In genomic region chr20:23528867-23529431, GRCh38 we compare ENCODE assay signal across 28 cellular contexts. TPM values are rescaled to one million over a fixed set of nuclear protein-coding genes. Genes with fewer than 3 reads are reported as not detected.
DNase-seq lines count a peak whose midpoint lies in the region; ATAC-seq, FAIRE-seq and TF ChIP-seq lines count a peak whose summit lies in the region.
"Had no signal": no experiment of that assay in that cellular context is flagged by ENCODE, and none has a peak within 500 bp of the region (broad histone marks: within the 10 kb centered on the region; RNA-seq: fewer than 3 reads in every experiment).

No MANE protein-coding gene starts in this region.

- no peak overlapping the region for H3K4me3 ChIP-seq in epithelial cell of esophagus (ENCODE audit: low read length)
- H3K4me3 ChIP-seq: A549, ascending aorta, ovary, Peyer's patch, SJSA1, tibial artery had no signal

- intact Hi-C loops in posterior vena cava (cut with DNase I) = no loop called here

- ATAC-seq in activated naive CD8-positive, alpha-beta T cell treated with anti-CD3 and anti-CD28 coated beads, Interleukin-2, amount 50 U/mL, for 24 hours = no peak
- ATAC-seq in HG02798 (IDR thresholded peaks at IDR 0.05; ENCODE audit: poor library complexity, unreplicated experiment) = no peak
- ATAC-seq: A549, left cardiac atrium had no signal

- peak overlapping the region; percentile 11 for H3K27ac Mint-ChIP-seq in activated naive CD8-positive, alpha-beta T cell treated with anti-CD3 and anti-CD28 coated beads, Interleukin-2, amount 50 U/mL, for 24 hours
- H3K27ac Mint-ChIP-seq in activated naive CD8-positive, alpha-beta T cell treated with anti-CD3 and anti-CD28 coated beads for 36 hours = no peak overlapping the region
- H3K27ac Mint-ChIP-seq: activated CD4-positive, alpha-beta memory T cell treated with anti-CD3 and anti-CD28 coated beads for 36 hours; activated naive CD8-positive, alpha-beta T cell; CD4-positive, alpha-beta memory T cell; nephron progenitor cell had no signal

- peaks cover 17% of the 10 kb centered on the region for H3K4me1 Mint-ChIP-seq in activated naive CD8-positive, alpha-beta T cell treated with anti-CD3 and anti-CD28 coated beads, Interleukin-2, amount 50 U/mL, for 24 hours
- H3K4me1 Mint-ChIP-seq in activated naive CD8-positive, alpha-beta T cell treated with anti-CD3 and anti-CD28 coated beads for 36 hours = no peaks in the 10 kb centered on the region
- H3K4me1 Mint-ChIP-seq: CD4-positive, alpha-beta memory T cell had no signal

- no peak for TF ChIP-seq CTCF in epithelial cell of esophagus (IDR thresholded peaks at IDR 0.05; ENCODE audit: insufficient read depth, low read depth, low read length, missing control alignments)

- peaks cover 9% of the 10 kb centered on the region for H3K27me3 Mint-ChIP-seq in activated naive CD8-positive, alpha-beta T cell treated with anti-CD3 and anti-CD28 coated beads, Interleukin-2, amount 50 U/mL, for 24 hours
- peaks cover 1% of the 10 kb centered on the region for H3K27me3 Mint-ChIP-seq in activated naive CD8-positive, alpha-beta T cell treated with anti-CD3 and anti-CD28 coated beads for 36 hours

- FAIRE-seq in RCC 7860 (lab: Jason Lieb, UNC) = no peak
- FAIRE-seq: endometrium had no signal

- no peak overlapping the region for H3K4me3 Mint-ChIP-seq in activated naive CD8-positive, alpha-beta T cell treated with anti-CD3 and anti-CD28 coated beads, Interleukin-2, amount 50 U/mL, for 24 hours
- H3K4me3 Mint-ChIP-seq in activated naive CD8-positive, alpha-beta T cell treated with anti-CD3 and anti-CD28 coated beads for 36 hours = no peak overlapping the region
- H3K4me3 Mint-ChIP-seq: activated CD4-positive, alpha-beta memory T cell treated with anti-CD3 and anti-CD28 coated beads for 36 hours; activated naive CD8-positive, alpha-beta T cell; CD4-positive, alpha-beta memory T cell; nephron progenitor cell had no signal

- H3K36me3 Mint-ChIP-seq in activated naive CD8-positive, alpha-beta T cell treated with anti-CD3 and anti-CD28 coated beads, Interleukin-2, amount 50 U/mL, for 24 hours (ENCODE audit: low read depth) = peaks cover 7% of the 10 kb centered on the region
- H3K36me3 Mint-ChIP-seq in activated naive CD8-positive, alpha-beta T cell treated with anti-CD3 and anti-CD28 coated beads for 36 hours = no peaks in the 10 kb centered on the region
- H3K36me3 Mint-ChIP-seq: CD4-positive, alpha-beta memory T cell had no signal

- peaks cover 30% of the 10 kb centered on the region for H3K9me3 Mint-ChIP-seq in activated naive CD8-positive, alpha-beta T cell treated with anti-CD3 and anti-CD28 coated beads, Interleukin-2, amount 50 U/mL, for 24 hours
- H3K9me3 Mint-ChIP-seq in activated naive CD8-positive, alpha-beta T cell treated with anti-CD3 and anti-CD28 coated beads for 36 hours = peaks cover 21% of the 10 kb centered on the region

- DNase-seq in activated naive CD8-positive, alpha-beta T cell treated with anti-CD3 and anti-CD28 coated beads, Interleukin-2, amount 50 U/mL, for 24 hours = no peak
- no peak for DNase-seq in activated naive CD8-positive, alpha-beta T cell treated with anti-CD3 and anti-CD28 coated beads for 36 hours
- peak; percentile 8 for DNase-seq in RCC 7860 (ENCODE audit: low spot score)
- peak; percentile 75 for DNase-seq in epithelial cell of esophagus (ENCODE audit: low read depth)
- DNase-seq in posterior vena cava (ENCODE audit: low spot score) = peak; percentile 18
- DNase-seq in NCI-H1092 (lab: John Stamatoyannopoulos, UW) = no peak
- no peak for DNase-seq in DMS114 treated with DMSO at 0.1 percent for 48 hours (lab: John Stamatoyannopoulos, UW; ENCODE audit: unreplicated experiment)
- DNase-seq: activated CD4-positive, alpha-beta memory T cell treated with anti-CD3 and anti-CD28 coated beads for 36 hours; activated effector memory CD4-positive, alpha-beta T cell treated with Interleukin-2 at 50 U/mL for 16 hours; CD4-positive, alpha-beta memory T cell; dermis blood vessel endothelial cell; DMS 273 treated with DMSO at 0.1 percent for 48 hours; GF-D8; Kasumi-1; left cardiac atrium; NCI-H2029 treated with DMSO at 0.1 percent for 48 hours; NCI-H345; nephron progenitor cell; ovary; Peyer's patch; stimulated activated CD4-positive, alpha-beta T cell treated with anti-CD3 and anti-CD28 coated beads, Interleukin-2, amount 100 ng/mL, for 24 hours; tibial artery had no signal

RNA-seq across cellular contexts. Expression of gene CST8, which starts 38.0 kb away (rescaled TPM):
- not detected for total RNA-seq in activated naive CD8-positive, alpha-beta T cell treated with anti-CD3 and anti-CD28 coated beads for 36 hours
- not detected for total RNA-seq in posterior vena cava
- total RNA-seq: activated CD4-positive, alpha-beta memory T cell treated with anti-CD3 and anti-CD28 coated beads for 36 hours; ascending aorta; CD4-positive, alpha-beta memory T cell; dermis blood vessel endothelial cell; left cardiac atrium; ovary; Peyer's patch; SJSA1 had no signal

RNA-seq across cellular contexts. Expression of gene CST9L, which starts 39.3 kb away (rescaled TPM):
- not detected for total RNA-seq in activated naive CD8-positive, alpha-beta T cell treated with anti-CD3 and anti-CD28 coated beads for 36 hours
- total RNA-seq in posterior vena cava = not detected
- total RNA-seq: activated CD4-positive, alpha-beta memory T cell treated with anti-CD3 and anti-CD28 coated beads for 36 hours; ascending aorta; CD4-positive, alpha-beta memory T cell; dermis blood vessel endothelial cell; left cardiac atrium; ovary; Peyer's patch; SJSA1 had no signal

Comparison
In these comparisons a context has a peak if more than half of its experiments do, and no peak if none do; other contexts are left out.
1. DNase-seq: peak in RCC 7860 (single experiment), epithelial cell of esophagus (single experiment) and posterior vena cava (single experiment); none in activated naive CD8-positive, alpha-beta T cell treated with anti-CD3 and anti-CD28 coated beads, Interleukin-2, amount 50 U/mL, for 24 hours (single experiment), activated naive CD8-positive, alpha-beta T cell treated with anti-CD3 and anti-CD28 coated beads for 36 hours (single experiment), NCI-H1092 (single experiment) and DMS114 treated with DMSO at 0.1 percent for 48 hours (single experiment).